ENCODE assay signal across 12 cellular contexts in genomic region chr3:34011171-34012101, GRCh38.
DNase-seq lines count a peak whose midpoint lies in the region; ATAC-seq, FAIRE-seq and TF ChIP-seq lines count a peak whose summit lies in the region.
"Had no signal": no experiment of that assay in that cellular context is flagged by ENCODE, and none has a peak within 500 bp of the region (broad histone marks: within the 10 kb centered on the region; RNA-seq: fewer than 3 reads in every experiment).

No MANE protein-coding gene starts in this region.

- H3K36me3 ChIP-seq in ACC112 (ENCODE audit: insufficient read depth, low read length), result no peaks in the 10 kb centered on the region

- H3K4me3 ChIP-seq in ACC112 (ENCODE audit: low read depth, low read length), result peak overlapping the region; percentile 38
- no peak overlapping the region for H3K4me3 ChIP-seq in fibroblast of villous mesenchyme (ENCODE audit: low read depth, low read length)
- no peak overlapping the region for H3K4me3 ChIP-seq in lower leg skin (ENCODE audit: low read depth, poor library complexity, severe bottlenecking)

- H3K27me3 Mint-ChIP-seq in glutamatergic neuron (ENCODE audit: unreplicated experiment), result no peaks in the 10 kb centered on the region

- TF ChIP-seq CTCF in fibroblast of villous mesenchyme (IDR thresholded peaks at IDR 0.05; ENCODE audit: insufficient read depth, low read depth, low read length) (peak; percentile 9), lower leg skin (IDR thresholded peaks at IDR 0.05) (no peak), glutamatergic neuron (IDR thresholded peaks at IDR 0.05; ENCODE audit: partially characterized antibody, unreplicated experiment) (no peak)

- peaks cover 68% of the 10 kb centered on the region for H3K4me1 ChIP-seq in ACC112 (ENCODE audit: control insufficient read depth, insufficient read depth, low read length, unreplicated experiment)

- DNase-seq in RPMI8226 (peak; percentile 3), fibroblast of villous mesenchyme (ENCODE audit: low read depth) (no peak), ecto neural progenitor cell (ENCODE audit: low spot score) (no peak), lower leg skin (ENCODE audit: low spot score in 2 of 2) (no peak), glutamatergic neuron (no peak), GM19239 (ENCODE audit: insufficient read length, low spot score) (no peak)
- DNase-seq: COR-L47, head of caudate nucleus, NCI-H2029 treated with DMSO at 0.1 percent for 48 hours, nephron progenitor cell had no signal

- H3K9me3 Mint-ChIP-seq in glutamatergic neuron (ENCODE audit: unreplicated experiment), result no peaks in the 10 kb centered on the region
- H3K9me3 Mint-ChIP-seq: nephron progenitor cell had no signal

- H3K27ac Mint-ChIP-seq in glutamatergic neuron (ENCODE audit: unreplicated experiment), result no peak overlapping the region
- H3K27ac Mint-ChIP-seq: nephron progenitor cell had no signal

- H3K4me3 Mint-ChIP-seq in glutamatergic neuron (ENCODE audit: unreplicated experiment), result no peak overlapping the region
- H3K4me3 Mint-ChIP-seq: nephron progenitor cell had no signal

- peak overlapping the region; percentile 73 for H3K27ac ChIP-seq in ACC112 (ENCODE audit: low read depth, low read length)

- no peak overlapping the region for H2AFZ ChIP-seq in ACC112 (ENCODE audit: low read length, unreplicated experiment)

- no peaks in the 10 kb centered on the region for H3K36me3 Mint-ChIP-seq in glutamatergic neuron (ENCODE audit: unreplicated experiment)

- intact Hi-C loops in lower leg skin (cut with DNase I; ENCODE audit: low total_unique reads), result no loop called here

- H3K4me1 Mint-ChIP-seq in glutamatergic neuron (ENCODE audit: low read depth, unreplicated experiment), result peaks cover 6% of the 10 kb centered on the region

- FAIRE-seq in GM19239 (lab: Jason Lieb, UNC), result no peak

- 92 to 93% methylated on average over 3 of the region's 3 CpGs for WGBS in lower leg skin, 2 donors

- H3K79me2 ChIP-seq in ACC112 (ENCODE audit: control insufficient read depth, insufficient read depth, low read length, unreplicated experiment), result no peaks in the 10 kb centered on the region

- no peak for TF ChIP-seq POLR2A in lower leg skin (IDR thresholded peaks at IDR 0.05)

- peak; percentile 33 for ATAC-seq in GM19452 (IDR thresholded peaks at IDR 0.05; ENCODE audit: unreplicated experiment)

- H3K27me3 ChIP-seq in ACC112 (ENCODE audit: insufficient read depth, low read length), result no peaks in the 10 kb centered on the region
